ENCODE assay signal across 16 cellular contexts in the genomic region with DNA sequence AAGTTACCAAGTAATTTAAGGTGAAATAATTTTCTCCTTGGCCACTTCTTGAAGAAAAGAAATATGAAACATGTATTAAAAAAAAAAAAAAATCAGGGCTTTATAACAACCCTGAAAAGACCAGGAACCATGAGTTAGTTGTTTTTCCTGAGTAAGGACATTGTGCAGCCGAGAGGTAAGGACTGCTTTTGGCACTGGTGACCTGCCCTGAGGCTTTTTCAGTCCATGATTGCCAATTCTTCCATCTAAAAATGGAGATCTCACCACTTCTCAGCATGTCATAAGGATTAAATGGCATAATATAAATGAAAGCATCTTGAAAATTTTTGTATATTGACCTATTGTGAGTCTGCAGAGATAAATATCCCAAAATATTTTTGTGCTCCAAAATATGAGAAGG.
"Had no signal": no experiment of that assay in that cellular context is flagged by ENCODE, and none has a peak within 500 bp of the region (broad histone marks: within the 10 kb centered on the region; RNA-seq: fewer than 3 reads in every experiment).

No MANE protein-coding gene starts in this region.

- DNase-seq: dermis blood vessel endothelial cell; effector CD4-positive, alpha-beta T cell; effector memory CD4-positive, alpha-beta T cell; foreskin keratinocyte; heart left ventricle; hypothalamus; immature natural killer cell; islet precursor cell; kidney; kidney glomerular epithelial cell; left colon; left ventricle myocardium inferior; mammary epithelial cell; mesendoderm; midbrain; naive thymus-derived CD4-positive, alpha-beta T cell had no signal
